In genomic region chr20:44040202-44040915, GRCh38 we compare ENCODE assay signal across 24 cellular contexts.
"Had no signal": no experiment of that assay in that cellular context is flagged by ENCODE, and none has a peak within 500 bp of the region (broad histone marks: within the 10 kb centered on the region; RNA-seq: fewer than 3 reads in every experiment).

No MANE protein-coding gene starts in this region.

- H3K4me3 Mint-ChIP-seq: activated naive CD4-positive, alpha-beta T cell treated with anti-CD3 and anti-CD28 coated beads, Interleukin-2, amount 10 ng/mL, durations not matched to agents 7 days and 5 days; activated naive CD8-positive, alpha-beta T cell treated with anti-CD3 and anti-CD28 coated beads, Interleukin-2, amount 10 ng/mL, durations not matched to agents 7 days and 5 days; activated T-cell treated with anti-CD3 and anti-CD28 coated beads, Interleukin-2, amount 50 U/mL, for 72 hours; brain; effector memory CD8-positive, alpha-beta T cell; naive thymus-derived CD4-positive, alpha-beta T cell had no signal

- H3K27ac Mint-ChIP-seq: activated naive CD4-positive, alpha-beta T cell treated with anti-CD3 and anti-CD28 coated beads, Interleukin-2, amount 10 ng/mL, durations not matched to agents 7 days and 5 days; activated naive CD8-positive, alpha-beta T cell treated with anti-CD3 and anti-CD28 coated beads, Interleukin-2, amount 10 ng/mL, durations not matched to agents 7 days and 5 days; activated T-cell treated with anti-CD3 and anti-CD28 coated beads, Interleukin-2, amount 50 U/mL, for 72 hours; effector memory CD8-positive, alpha-beta T cell had no signal

- H3K27me3 ChIP-seq: ascending aorta, hepatocyte, uterus had no signal

- H3K36me3 ChIP-seq: ascending aorta, cardiac muscle cell, transverse colon, uterus had no signal

- H3K4me1 ChIP-seq: ascending aorta, foreskin keratinocyte, transverse colon, uterus had no signal

- H3K9me3 Mint-ChIP-seq: activated naive CD4-positive, alpha-beta T cell treated with anti-CD3 and anti-CD28 coated beads, Interleukin-2, amount 10 ng/mL, durations not matched to agents 7 days and 5 days; activated T-cell treated with anti-CD3 and anti-CD28 coated beads, Interleukin-2, amount 50 U/mL, for 72 hours; effector memory CD8-positive, alpha-beta T cell had no signal

- H3K9me3 ChIP-seq: ascending aorta, transverse colon, uterus had no signal

- H3K36me3 Mint-ChIP-seq: activated naive CD4-positive, alpha-beta T cell treated with anti-CD3 and anti-CD28 coated beads, Interleukin-2, amount 10 ng/mL, durations not matched to agents 7 days and 5 days; activated naive CD8-positive, alpha-beta T cell treated with anti-CD3 and anti-CD28 coated beads, Interleukin-2, amount 10 ng/mL, durations not matched to agents 7 days and 5 days; brain had no signal

- H3K27ac ChIP-seq: ascending aorta, cardiac muscle cell, foreskin keratinocyte, hepatocyte, transverse colon, uterus, VCaP had no signal

- H3K4me3 ChIP-seq: ascending aorta, cardiac muscle cell, hepatocyte, transverse colon, uterus had no signal

- DNase-seq: activated CD4-positive, alpha-beta T cell treated with anti-CD3 and anti-CD28 coated beads for 4 hours; activated CD4-positive, alpha-beta T cell treated with anti-CD3 and anti-CD28 coated beads, Interleukin-2, amount 50 U/mL, for 4 hours; activated naive CD4-positive, alpha-beta T cell treated with anti-CD3 and anti-CD28 coated beads, Interleukin-2, amount 10 ng/mL, durations not matched to agents 7 days and 5 days; activated naive CD8-positive, alpha-beta T cell treated with anti-CD3 and anti-CD28 coated beads, Interleukin-2, amount 10 ng/mL, durations not matched to agents 7 days and 5 days; activated T-cell treated with anti-CD3 and anti-CD28 coated beads for 4 hours; activated T-cell treated with anti-CD3 and anti-CD28 coated beads, Interleukin-2, amount 50 U/mL, for 72 hours; cortex of kidney; effector memory CD8-positive, alpha-beta T cell; erythroblast; foreskin keratinocyte; left cardiac atrium; midbrain; naive thymus-derived CD4-positive, alpha-beta T cell; nucleus accumbens; right cardiac atrium; stimulated activated naive CD4-positive, alpha-beta T cell treated with Interleukin-2 at 50 U/mL for 16 hours; T-helper 1 cell; transverse colon; uterus had no signal
